Comparison of ENCODE assay signal across 1 cellular context in the genomic region with DNA sequence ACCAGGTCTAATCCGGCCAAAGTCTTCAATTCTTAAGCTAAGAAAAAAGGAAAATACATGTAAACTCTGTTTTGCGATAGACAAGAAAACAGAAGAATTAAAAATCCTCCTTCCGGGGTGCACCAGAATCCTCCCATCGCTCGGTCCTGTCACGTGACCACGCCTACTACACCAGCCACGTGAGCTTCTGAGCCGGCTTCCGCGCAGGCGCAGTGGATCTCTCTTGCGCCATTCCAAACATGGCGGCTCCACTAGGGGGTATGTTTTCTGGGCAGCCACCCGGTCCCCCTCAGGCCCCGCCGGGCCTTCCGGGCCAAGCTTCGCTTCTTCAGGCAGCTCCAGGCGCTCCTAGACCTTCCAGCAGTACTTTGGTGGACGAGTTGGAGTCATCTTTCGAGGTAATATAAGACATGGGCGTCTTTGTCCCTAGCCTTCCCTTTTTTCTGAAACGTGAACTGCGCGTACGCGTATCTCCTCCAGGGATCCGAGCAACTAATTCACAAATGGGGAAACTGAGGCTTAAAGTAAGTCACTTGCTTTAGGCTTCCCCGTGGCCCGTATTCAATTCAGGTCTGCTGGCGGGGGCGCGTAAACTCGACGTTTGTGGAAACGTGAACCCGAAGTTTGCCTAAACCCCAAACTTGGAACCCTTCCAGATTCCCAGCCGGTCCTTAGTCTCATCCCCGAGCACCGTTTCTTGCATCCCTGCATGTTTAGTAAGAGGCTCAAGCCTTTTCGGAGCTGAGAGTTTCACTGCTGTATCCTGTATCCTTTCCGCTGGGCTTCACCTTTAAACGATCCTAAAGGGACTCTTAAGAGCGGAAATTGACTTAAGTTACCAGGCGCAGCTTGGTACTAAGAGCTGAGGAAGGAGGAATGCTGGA.
TF ChIP-seq lines count a peak whose summit lies in the region.

A gene with protein sequence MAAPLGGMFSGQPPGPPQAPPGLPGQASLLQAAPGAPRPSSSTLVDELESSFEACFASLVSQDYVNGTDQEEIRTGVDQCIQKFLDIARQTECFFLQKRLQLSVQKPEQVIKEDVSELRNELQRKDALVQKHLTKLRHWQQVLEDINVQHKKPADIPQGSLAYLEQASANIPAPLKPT (plus strand): TSS at position 226 of the 884 bp plus-strand sequence. CDS start 14 bp downstream, at position 240.

TF ChIP-seq in HepG2, 621 proteins besides CTCF, POLR2A, EP300 and RAD21 (continued from another document and continues in another):
- TF ChIP-seq, protein P1, sequence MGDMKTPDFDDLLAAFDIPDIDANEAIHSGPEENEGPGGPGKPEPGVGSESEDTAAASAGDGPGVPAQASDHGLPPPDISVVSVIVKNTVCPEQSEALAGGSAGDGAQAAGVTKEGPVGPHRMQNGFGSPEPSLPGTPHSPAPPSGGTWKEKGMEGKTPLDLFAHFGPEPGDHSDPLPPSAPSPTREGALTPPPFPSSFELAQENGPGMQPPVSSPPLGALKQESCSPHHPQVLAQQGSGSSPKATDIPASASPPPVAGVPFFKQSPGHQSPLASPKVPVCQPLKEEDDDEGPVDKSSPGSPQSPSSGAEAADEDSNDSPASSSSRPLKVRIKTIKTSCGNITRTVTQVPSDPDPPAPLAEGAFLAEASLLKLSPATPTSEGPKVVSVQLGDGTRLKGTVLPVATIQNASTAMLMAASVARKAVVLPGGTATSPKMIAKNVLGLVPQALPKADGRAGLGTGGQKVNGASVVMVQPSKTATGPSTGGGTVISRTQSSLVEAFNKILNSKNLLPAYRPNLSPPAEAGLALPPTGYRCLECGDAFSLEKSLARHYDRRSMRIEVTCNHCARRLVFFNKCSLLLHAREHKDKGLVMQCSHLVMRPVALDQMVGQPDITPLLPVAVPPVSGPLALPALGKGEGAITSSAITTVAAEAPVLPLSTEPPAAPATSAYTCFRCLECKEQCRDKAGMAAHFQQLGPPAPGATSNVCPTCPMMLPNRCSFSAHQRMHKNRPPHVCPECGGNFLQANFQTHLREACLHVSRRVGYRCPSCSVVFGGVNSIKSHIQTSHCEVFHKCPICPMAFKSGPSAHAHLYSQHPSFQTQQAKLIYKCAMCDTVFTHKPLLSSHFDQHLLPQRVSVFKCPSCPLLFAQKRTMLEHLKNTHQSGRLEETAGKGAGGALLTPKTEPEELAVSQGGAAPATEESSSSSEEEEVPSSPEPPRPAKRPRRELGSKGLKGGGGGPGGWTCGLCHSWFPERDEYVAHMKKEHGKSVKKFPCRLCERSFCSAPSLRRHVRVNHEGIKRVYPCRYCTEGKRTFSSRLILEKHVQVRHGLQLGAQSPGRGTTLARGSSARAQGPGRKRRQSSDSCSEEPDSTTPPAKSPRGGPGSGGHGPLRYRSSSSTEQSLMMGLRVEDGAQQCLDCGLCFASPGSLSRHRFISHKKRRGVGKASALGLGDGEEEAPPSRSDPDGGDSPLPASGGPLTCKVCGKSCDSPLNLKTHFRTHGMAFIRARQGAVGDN (CRISPR knock-in tag; IDR thresholded peaks at IDR 0.05), result peak; percentile 77
- TF ChIP-seq MBNL3 (CRISPR knock-in tag; conservative IDR thresholded peaks at IDR 0.05), result no peak
- TF ChIP-seq ZNF232 (CRISPR knock-in tag; IDR thresholded peaks at IDR 0.05; ENCODE audit: borderline replicate concordance), result peak; percentile 3; the same call in 1 of the 2 replicates
- peak; percentile 30; the same call in 1 of the 2 replicates for TF ChIP-seq NR2C2 (CRISPR knock-in tag; IDR thresholded peaks at IDR 0.05; ENCODE audit: borderline replicate concordance)
- TF ChIP-seq ZNF44 (CRISPR knock-in tag; IDR thresholded peaks at IDR 0.05), result 0 out of 2 replicates have a peak, but pooled peaks have one; percentile 50
- TF ChIP-seq ATM (IDR thresholded peaks at IDR 0.05; ENCODE audit: borderline replicate concordance), result no peak
- TF ChIP-seq, protein P2, sequence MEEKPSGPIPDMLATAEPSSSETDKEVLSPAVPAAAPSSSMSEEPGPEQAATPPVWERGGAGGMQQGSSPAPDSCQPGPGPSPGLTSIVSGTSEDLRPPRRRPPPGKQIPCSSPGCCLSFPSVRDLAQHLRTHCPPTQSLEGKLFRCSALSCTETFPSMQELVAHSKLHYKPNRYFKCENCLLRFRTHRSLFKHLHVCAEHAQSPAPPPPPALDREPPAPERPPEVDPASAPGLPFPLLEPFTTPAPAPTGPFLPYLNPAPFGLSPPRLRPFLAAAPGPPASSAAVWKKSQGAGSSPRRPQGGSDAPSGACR (CRISPR knock-in tag; IDR thresholded peaks at IDR 0.05), result no peak
- TF ChIP-seq ARNTL (CRISPR knock-in tag; IDR thresholded peaks at IDR 0.05), result peak; percentile 78; the same call in 1 of the 2 replicates
- TF ChIP-seq, protein P3, sequence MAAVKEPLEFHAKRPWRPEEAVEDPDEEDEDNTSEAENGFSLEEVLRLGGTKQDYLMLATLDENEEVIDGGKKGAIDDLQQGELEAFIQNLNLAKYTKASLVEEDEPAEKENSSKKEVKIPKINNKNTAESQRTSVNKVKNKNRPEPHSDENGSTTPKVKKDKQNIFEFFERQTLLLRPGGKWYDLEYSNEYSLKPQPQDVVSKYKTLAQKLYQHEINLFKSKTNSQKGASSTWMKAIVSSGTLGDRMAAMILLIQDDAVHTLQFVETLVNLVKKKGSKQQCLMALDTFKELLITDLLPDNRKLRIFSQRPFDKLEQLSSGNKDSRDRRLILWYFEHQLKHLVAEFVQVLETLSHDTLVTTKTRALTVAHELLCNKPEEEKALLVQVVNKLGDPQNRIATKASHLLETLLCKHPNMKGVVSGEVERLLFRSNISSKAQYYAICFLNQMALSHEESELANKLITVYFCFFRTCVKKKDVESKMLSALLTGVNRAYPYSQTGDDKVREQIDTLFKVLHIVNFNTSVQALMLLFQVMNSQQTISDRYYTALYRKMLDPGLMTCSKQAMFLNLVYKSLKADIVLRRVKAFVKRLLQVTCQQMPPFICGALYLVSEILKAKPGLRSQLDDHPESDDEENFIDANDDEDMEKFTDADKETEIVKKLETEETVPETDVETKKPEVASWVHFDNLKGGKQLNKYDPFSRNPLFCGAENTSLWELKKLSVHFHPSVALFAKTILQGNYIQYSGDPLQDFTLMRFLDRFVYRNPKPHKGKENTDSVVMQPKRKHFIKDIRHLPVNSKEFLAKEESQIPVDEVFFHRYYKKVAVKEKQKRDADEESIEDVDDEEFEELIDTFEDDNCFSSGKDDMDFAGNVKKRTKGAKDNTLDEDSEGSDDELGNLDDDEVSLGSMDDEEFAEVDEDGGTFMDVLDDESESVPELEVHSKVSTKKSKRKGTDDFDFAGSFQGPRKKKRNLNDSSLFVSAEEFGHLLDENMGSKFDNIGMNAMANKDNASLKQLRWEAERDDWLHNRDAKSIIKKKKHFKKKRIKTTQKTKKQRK (IDR thresholded peaks at IDR 0.05; ENCODE audit: low read length), result no peak
- TF ChIP-seq ZNF670 (CRISPR knock-in tag; IDR thresholded peaks at IDR 0.05; ENCODE audit: borderline replicate concordance), result peak; percentile 41; the same call in 1 of the 2 replicates
- TF ChIP-seq THAP11 (CRISPR knock-in tag; IDR thresholded peaks at IDR 0.05), result peak; percentile 84
- no peak for TF ChIP-seq TOPORS (CRISPR knock-in tag; IDR thresholded peaks at IDR 0.05)
- TF ChIP-seq SP1 (IDR thresholded peaks at IDR 0.05), result no peak
- no peak for TF ChIP-seq SP1 (CRISPR knock-in tag; IDR thresholded peaks at IDR 0.05)
- TF ChIP-seq, protein P4, sequence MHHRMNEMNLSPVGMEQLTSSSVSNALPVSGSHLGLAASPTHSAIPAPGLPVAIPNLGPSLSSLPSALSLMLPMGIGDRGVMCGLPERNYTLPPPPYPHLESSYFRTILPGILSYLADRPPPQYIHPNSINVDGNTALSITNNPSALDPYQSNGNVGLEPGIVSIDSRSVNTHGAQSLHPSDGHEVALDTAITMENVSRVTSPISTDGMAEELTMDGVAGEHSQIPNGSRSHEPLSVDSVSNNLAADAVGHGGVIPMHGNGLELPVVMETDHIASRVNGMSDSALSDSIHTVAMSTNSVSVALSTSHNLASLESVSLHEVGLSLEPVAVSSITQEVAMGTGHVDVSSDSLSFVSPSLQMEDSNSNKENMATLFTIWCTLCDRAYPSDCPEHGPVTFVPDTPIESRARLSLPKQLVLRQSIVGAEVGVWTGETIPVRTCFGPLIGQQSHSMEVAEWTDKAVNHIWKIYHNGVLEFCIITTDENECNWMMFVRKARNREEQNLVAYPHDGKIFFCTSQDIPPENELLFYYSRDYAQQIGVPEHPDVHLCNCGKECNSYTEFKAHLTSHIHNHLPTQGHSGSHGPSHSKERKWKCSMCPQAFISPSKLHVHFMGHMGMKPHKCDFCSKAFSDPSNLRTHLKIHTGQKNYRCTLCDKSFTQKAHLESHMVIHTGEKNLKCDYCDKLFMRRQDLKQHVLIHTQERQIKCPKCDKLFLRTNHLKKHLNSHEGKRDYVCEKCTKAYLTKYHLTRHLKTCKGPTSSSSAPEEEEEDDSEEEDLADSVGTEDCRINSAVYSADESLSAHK (CRISPR knock-in tag; IDR thresholded peaks at IDR 0.05; ENCODE audit: borderline replicate concordance), result no peak
- no peak for TF ChIP-seq XBP1 (CRISPR knock-in tag; IDR thresholded peaks at IDR 0.05)
- TF ChIP-seq ZNF33A (CRISPR knock-in tag; IDR thresholded peaks at IDR 0.05; ENCODE audit: borderline replicate concordance), result 0 out of 2 replicates have a peak, but pooled peaks have one; percentile 51
- 0 out of 2 replicates have a peak, but pooled peaks have one; percentile 49 for TF ChIP-seq TGIF2 (CRISPR knock-in tag; IDR thresholded peaks at IDR 0.05)
- peak; percentile 77; the same call in 1 of the 2 replicates for TF ChIP-seq ZNF605 (CRISPR knock-in tag; IDR thresholded peaks at IDR 0.05)
- no peak for TF ChIP-seq NCOA1 (CRISPR knock-in tag; IDR thresholded peaks at IDR 0.05)
- TF ChIP-seq, protein P5, sequence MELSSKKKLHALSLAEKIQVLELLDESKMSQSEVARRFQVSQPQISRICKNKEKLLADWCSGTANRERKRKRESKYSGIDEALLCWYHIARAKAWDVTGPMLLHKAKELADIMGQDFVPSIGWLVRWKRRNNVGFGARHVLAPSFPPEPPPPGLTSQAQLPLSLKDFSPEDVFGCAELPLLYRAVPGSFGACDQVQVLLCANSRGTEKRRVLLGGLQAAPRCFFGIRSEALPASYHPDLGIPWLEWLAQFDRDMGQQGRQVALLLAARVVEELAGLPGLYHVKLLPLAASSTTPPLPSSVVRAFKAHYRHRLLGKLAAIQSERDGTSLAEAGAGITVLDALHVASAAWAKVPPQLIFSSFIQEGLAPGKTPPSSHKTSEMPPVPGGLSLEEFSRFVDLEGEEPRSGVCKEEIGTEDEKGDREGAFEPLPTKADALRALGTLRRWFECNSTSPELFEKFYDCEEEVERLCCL (CRISPR knock-in tag; IDR thresholded peaks at IDR 0.05; ENCODE audit: borderline replicate concordance), result no peak
- peak; percentile 70; the same call in 1 of the 2 replicates for TF ChIP-seq KMT2A (CRISPR knock-in tag; IDR thresholded peaks at IDR 0.05)
- TF ChIP-seq ATAD3A (CRISPR knock-in tag; IDR thresholded peaks at IDR 0.05), result no peak
- no peak for TF ChIP-seq ZNF766 (CRISPR knock-in tag; IDR thresholded peaks at IDR 0.05; ENCODE audit: borderline replicate concordance)
- TF ChIP-seq FOXO1 (CRISPR knock-in tag; IDR thresholded peaks at IDR 0.05), result no peak
- TF ChIP-seq MIER3 (CRISPR knock-in tag; IDR thresholded peaks at IDR 0.05; ENCODE audit: borderline replicate concordance), result peak; percentile 80; the same call in 1 of the 2 replicates
- TF ChIP-seq ZNF550 (CRISPR knock-in tag; IDR thresholded peaks at IDR 0.05; ENCODE audit: borderline replicate concordance), result no peak
- TF ChIP-seq, protein P6, sequence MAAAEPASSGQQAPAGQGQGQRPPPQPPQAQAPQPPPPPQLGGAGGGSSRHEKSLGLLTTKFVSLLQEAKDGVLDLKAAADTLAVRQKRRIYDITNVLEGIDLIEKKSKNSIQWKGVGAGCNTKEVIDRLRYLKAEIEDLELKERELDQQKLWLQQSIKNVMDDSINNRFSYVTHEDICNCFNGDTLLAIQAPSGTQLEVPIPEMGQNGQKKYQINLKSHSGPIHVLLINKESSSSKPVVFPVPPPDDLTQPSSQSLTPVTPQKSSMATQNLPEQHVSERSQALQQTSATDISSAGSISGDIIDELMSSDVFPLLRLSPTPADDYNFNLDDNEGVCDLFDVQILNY (CRISPR knock-in tag; conservative IDR thresholded peaks at IDR 0.05), result no peak
- TF ChIP-seq, protein P7, sequence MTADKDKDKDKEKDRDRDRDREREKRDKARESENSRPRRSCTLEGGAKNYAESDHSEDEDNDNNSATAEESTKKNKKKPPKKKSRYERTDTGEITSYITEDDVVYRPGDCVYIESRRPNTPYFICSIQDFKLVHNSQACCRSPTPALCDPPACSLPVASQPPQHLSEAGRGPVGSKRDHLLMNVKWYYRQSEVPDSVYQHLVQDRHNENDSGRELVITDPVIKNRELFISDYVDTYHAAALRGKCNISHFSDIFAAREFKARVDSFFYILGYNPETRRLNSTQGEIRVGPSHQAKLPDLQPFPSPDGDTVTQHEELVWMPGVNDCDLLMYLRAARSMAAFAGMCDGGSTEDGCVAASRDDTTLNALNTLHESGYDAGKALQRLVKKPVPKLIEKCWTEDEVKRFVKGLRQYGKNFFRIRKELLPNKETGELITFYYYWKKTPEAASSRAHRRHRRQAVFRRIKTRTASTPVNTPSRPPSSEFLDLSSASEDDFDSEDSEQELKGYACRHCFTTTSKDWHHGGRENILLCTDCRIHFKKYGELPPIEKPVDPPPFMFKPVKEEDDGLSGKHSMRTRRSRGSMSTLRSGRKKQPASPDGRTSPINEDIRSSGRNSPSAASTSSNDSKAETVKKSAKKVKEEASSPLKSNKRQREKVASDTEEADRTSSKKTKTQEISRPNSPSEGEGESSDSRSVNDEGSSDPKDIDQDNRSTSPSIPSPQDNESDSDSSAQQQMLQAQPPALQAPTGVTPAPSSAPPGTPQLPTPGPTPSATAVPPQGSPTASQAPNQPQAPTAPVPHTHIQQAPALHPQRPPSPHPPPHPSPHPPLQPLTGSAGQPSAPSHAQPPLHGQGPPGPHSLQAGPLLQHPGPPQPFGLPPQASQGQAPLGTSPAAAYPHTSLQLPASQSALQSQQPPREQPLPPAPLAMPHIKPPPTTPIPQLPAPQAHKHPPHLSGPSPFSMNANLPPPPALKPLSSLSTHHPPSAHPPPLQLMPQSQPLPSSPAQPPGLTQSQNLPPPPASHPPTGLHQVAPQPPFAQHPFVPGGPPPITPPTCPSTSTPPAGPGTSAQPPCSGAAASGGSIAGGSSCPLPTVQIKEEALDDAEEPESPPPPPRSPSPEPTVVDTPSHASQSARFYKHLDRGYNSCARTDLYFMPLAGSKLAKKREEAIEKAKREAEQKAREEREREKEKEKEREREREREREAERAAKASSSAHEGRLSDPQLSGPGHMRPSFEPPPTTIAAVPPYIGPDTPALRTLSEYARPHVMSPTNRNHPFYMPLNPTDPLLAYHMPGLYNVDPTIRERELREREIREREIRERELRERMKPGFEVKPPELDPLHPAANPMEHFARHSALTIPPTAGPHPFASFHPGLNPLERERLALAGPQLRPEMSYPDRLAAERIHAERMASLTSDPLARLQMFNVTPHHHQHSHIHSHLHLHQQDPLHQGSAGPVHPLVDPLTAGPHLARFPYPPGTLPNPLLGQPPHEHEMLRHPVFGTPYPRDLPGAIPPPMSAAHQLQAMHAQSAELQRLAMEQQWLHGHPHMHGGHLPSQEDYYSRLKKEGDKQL (CRISPR knock-in tag; IDR thresholded peaks at IDR 0.05; ENCODE audit: low read depth), result no peak
- TF ChIP-seq CCDC6 (CRISPR knock-in tag; IDR thresholded peaks at IDR 0.05), result no peak
- no peak for TF ChIP-seq ZNF484 (CRISPR knock-in tag; IDR thresholded peaks at IDR 0.05; ENCODE audit: borderline replicate concordance, low read depth)
- TF ChIP-seq CREB1 (IDR thresholded peaks at IDR 0.05), result 0 out of 2 replicates have a peak, but pooled peaks have one; percentile 16
- TF ChIP-seq CREB1 (CRISPR knock-in tag; IDR thresholded peaks at IDR 0.05), result no peak; the same call in 1 of the 2 replicates
- TF ChIP-seq POLR2G (IDR thresholded peaks at IDR 0.05; ENCODE audit: low read depth, low read length), result peak; percentile 96
- TF ChIP-seq FOXK1 (CRISPR knock-in tag; IDR thresholded peaks at IDR 0.05; ENCODE audit: borderline replicate concordance, low read depth), result peak; percentile 76; the same call in 1 of the 2 replicates
- TF ChIP-seq SRY (CRISPR knock-in tag; IDR thresholded peaks at IDR 0.05), result 0 out of 2 replicates have a peak, but pooled peaks have one; percentile 39
- TF ChIP-seq ZNF292 (CRISPR knock-in tag; IDR thresholded peaks at IDR 0.05; ENCODE audit: borderline replicate concordance, low read depth), result no peak
- peak; percentile 78 for TF ChIP-seq NFIC (IDR thresholded peaks at IDR 0.05; ENCODE audit: low read length)
